Comparison of ENCODE assay signal across 19 cellular contexts in genomic region chr9:121862371-121862970, GRCh38.
A peak's percentile ranks its signal among the peaks of the same experiment; 100 is the strongest.
DNase-seq lines count a peak whose midpoint lies in the region; ATAC-seq and TF ChIP-seq lines count a peak whose summit lies in the region.
"Had no signal": no experiment of that assay in that cellular context is flagged by ENCODE, and none has a peak within 500 bp of the region (broad histone marks: within the 10 kb centered on the region; RNA-seq: fewer than 3 reads in every experiment).

No MANE protein-coding gene starts in this region.

- intact Hi-C loops in Right ventricle myocardium inferior (cut with DNase I) = loop anchor here (5.0 kb wide), 3 partner anchors 120 to 225 kb away; no protein-coding TSS in a partner anchor
- intact Hi-C loops in vagina (cut with DNase I) = no loop called here
- intact Hi-C loops in colonic mucosa (cut with DNase I) = loop anchor here (10.0 kb wide), 1 partner anchor 168 kb away; no protein-coding TSS in a partner anchor

- H3F3A ChIP-seq in neural cell (ENCODE audit: insufficient read depth, low read length, poor library complexity, severe bottlenecking) = peaks cover 3% of the 10 kb centered on the region

- ATAC-seq in Right ventricle myocardium inferior = no peak
- no peak for ATAC-seq in HG02981 (IDR thresholded peaks at IDR 0.05; ENCODE audit: unreplicated experiment)
- ATAC-seq: PC-3 had no signal

- no peaks in the 10 kb centered on the region for H3K9me2 ChIP-seq in neural cell (ENCODE audit: insufficient read depth, low read length)

- TF ChIP-seq EP300 in neural cell (conservative IDR thresholded peaks at IDR 0.05; ENCODE audit: poor library complexity, severe bottlenecking) = no peak

- H3K27me3 ChIP-seq in right atrium auricular region (no peaks in the 10 kb centered on the region), neural cell (ENCODE audit: insufficient read depth, low read depth, low read length) (no peaks in the 10 kb centered on the region), vagina (no peaks in the 10 kb centered on the region), colonic mucosa (no peaks in the 10 kb centered on the region)

- H3K9me3 ChIP-seq in right atrium auricular region (no peaks in the 10 kb centered on the region), neural cell (ENCODE audit: low read length) (no peaks in the 10 kb centered on the region), vagina (no peaks in the 10 kb centered on the region), colonic mucosa (no peaks in the 10 kb centered on the region)

- H3K36me3 ChIP-seq in right atrium auricular region (no peaks in the 10 kb centered on the region), neural cell (ENCODE audit: insufficient read depth, low read length) (no peaks in the 10 kb centered on the region), vagina (no peaks in the 10 kb centered on the region), colonic mucosa (no peaks in the 10 kb centered on the region)

- TF ChIP-seq POLR2A in vagina (IDR thresholded peaks at IDR 0.05) = no peak

- no peaks in the 10 kb centered on the region for H4K20me1 ChIP-seq in neural cell (ENCODE audit: insufficient read depth)

- H3K4me2 ChIP-seq in neural cell (ENCODE audit: low read length) = no peak overlapping the region

- peak; percentile 26 for DNase-seq in right atrium auricular region (ENCODE audit: low spot score)
- no peak for DNase-seq in Right ventricle myocardium inferior (ENCODE audit: missing footprints)
- DNase-seq in cerebellar cortex (ENCODE audit: low spot score) = peak; percentile 49
- peak; percentile 31 to 79 for DNase-seq in vagina (ENCODE audit: extremely low spot score in 2 of 2)
- no peak for DNase-seq in colonic mucosa
- DNase-seq in activated effector memory CD4-positive, alpha-beta T cell treated with Interleukin-2 at 50 U/mL for 16 hours = no peak
- DNase-seq: DMS 273 treated with DMSO at 0.1 percent for 48 hours, GDM1, H9, NCI-H1105 treated with DMSO at 0.1 percent for 48 hours, NCI-H1930, NCI-H2171, NCI-H748 treated with DMSO at 0.1 percent for 48 hours, PC-3, RPMI8226, SIG-M5 had no signal

- H3K27ac ChIP-seq in right atrium auricular region (no peak overlapping the region), neural cell (ENCODE audit: low read length) (peak overlapping the region; percentile 10), vagina (no peak overlapping the region), colonic mucosa (no peak overlapping the region)

- no peak overlapping the region for H3K9ac ChIP-seq in neural cell (ENCODE audit: low read length)
- H3K9ac ChIP-seq in colonic mucosa (ENCODE audit: low read depth in 2 of 2, low read length in 2 of 2) = no peak overlapping the region

- TF ChIP-seq CTCF in right atrium auricular region (IDR thresholded peaks at IDR 0.05) = no peak
- TF ChIP-seq CTCF in neural cell (IDR thresholded peaks at IDR 0.05; ENCODE audit: poor library complexity, severe bottlenecking) = no peak
- no peak for TF ChIP-seq CTCF in vagina (IDR thresholded peaks at IDR 0.05)
- TF ChIP-seq CTCF in colonic mucosa (IDR thresholded peaks at IDR 0.05) = no peak

- peaks cover 0 to 16% of the 10 kb centered on the region in 2 donors for H3K4me1 ChIP-seq in right atrium auricular region
- H3K4me1 ChIP-seq in vagina = peaks cover 13% of the 10 kb centered on the region
- no peaks in the 10 kb centered on the region for H3K4me1 ChIP-seq in colonic mucosa

- H3K4me3 ChIP-seq in right atrium auricular region (no peak overlapping the region), neural cell (ENCODE audit: low read length) (no peak overlapping the region), vagina (no peak overlapping the region), colonic mucosa (no peak overlapping the region)
- H3K4me3 ChIP-seq: K562 had no signal

- H3K79me2 ChIP-seq in neural cell (replicated peaks; ENCODE audit: insufficient read depth, low read length) = no peaks in the 10 kb centered on the region

- no peak for TF ChIP-seq RAD21 in neural cell (conservative IDR thresholded peaks at IDR 0.05)

- no peak overlapping the region for H2AFZ ChIP-seq in neural cell (ENCODE audit: low read depth, low read length)

TF ChIP-seq in neural cell, 6 proteins besides CTCF, POLR2A, EP300 and RAD21:
- TF ChIP-seq EZH2 (IDR thresholded peaks at IDR 0.05; ENCODE audit: borderline replicate concordance, insufficient read depth, low read length, poor library complexity, severe bottlenecking) = no peak
- no peak for TF ChIP-seq REST (IDR thresholded peaks at IDR 0.05; ENCODE audit: borderline replicate concordance)
- no peak for TF ChIP-seq TAF1 (IDR thresholded peaks at IDR 0.05; ENCODE audit: low read depth)
- no peak for TF ChIP-seq MXI1 (conservative IDR thresholded peaks at IDR 0.05; ENCODE audit: poor library complexity, severe bottlenecking)
- TF ChIP-seq POLR2AphosphoS5 (IDR thresholded peaks at IDR 0.05) = no peak
- no peak for TF ChIP-seq SMC3 (conservative IDR thresholded peaks at IDR 0.05; ENCODE audit: poor library complexity)

Comparison
In these comparisons a context has a peak if more than half of its experiments do, and no peak if none do; other contexts are left out.
1. DNase-seq: peak in right atrium auricular region (single experiment), cerebellar cortex (single experiment) and vagina (2 of 2); none in Right ventricle myocardium inferior (single experiment), colonic mucosa (single experiment) and activated effector memory CD4-positive, alpha-beta T cell treated with Interleukin-2 at 50 U/mL for 16 hours (single experiment).